ENCODE assay signal across 15 cellular contexts in genomic region chr9:110768887-110769286, GRCh38.
"Had no signal": no experiment of that assay in that cellular context is flagged by ENCODE, and none has a peak within 500 bp of the region (broad histone marks: within the 10 kb centered on the region; RNA-seq: fewer than 3 reads in every experiment).

No MANE protein-coding gene starts in this region.

- DNase-seq: activated CD4-positive, alpha-beta memory T cell treated with anti-CD3 and anti-CD28 coated beads, Interleukin-2, amount 10 ng/mL, durations not matched to agents 7 days and 5 days; activated CD4-positive, alpha-beta T cell treated with anti-CD3 and anti-CD28 coated beads for 4 hours; activated naive CD4-positive, alpha-beta T cell; activated naive CD8-positive, alpha-beta T cell treated with anti-CD3 and anti-CD28 coated beads, Interleukin-2, amount 10 ng/mL, durations not matched to agents 7 days and 5 days; aorta; mucosa of descending colon; naive thymus-derived CD4-positive, alpha-beta T cell; stimulated activated CD4-positive, alpha-beta T cell treated with anti-CD3 and anti-CD28 coated beads, Interleukin-15, amount 100 ng/mL, for 24 hours; stimulated activated CD4-positive, alpha-beta T cell treated with anti-CD3 and anti-CD28 coated beads, Interleukin-4, amount 100 ng/mL, for 24 hours; stimulated activated naive CD4-positive, alpha-beta T cell; upper lobe of left lung had no signal

- H3K27me3 ChIP-seq: breast epithelium, gastroesophageal sphincter, neutrophil, upper lobe of left lung had no signal

- H3K4me1 ChIP-seq: breast epithelium, upper lobe of left lung had no signal

- ATAC-seq: gastroesophageal sphincter; mucosa of descending colon; naive thymus-derived CD4-positive, alpha-beta T cell had no signal

- H3K4me3 ChIP-seq: breast epithelium, gastroesophageal sphincter, mucosa of descending colon, skin epidermis, upper lobe of left lung had no signal

- H3K27ac ChIP-seq: breast epithelium, neutrophil, skin epidermis, upper lobe of left lung had no signal

- H3K36me3 ChIP-seq: breast epithelium, gastroesophageal sphincter, neutrophil, upper lobe of left lung had no signal

- H3K9me3 ChIP-seq: breast epithelium, gastroesophageal sphincter, mucosa of descending colon, neutrophil, upper lobe of left lung had no signal
